Comparison of ENCODE assay signal across 17 cellular contexts in the genomic region with DNA sequence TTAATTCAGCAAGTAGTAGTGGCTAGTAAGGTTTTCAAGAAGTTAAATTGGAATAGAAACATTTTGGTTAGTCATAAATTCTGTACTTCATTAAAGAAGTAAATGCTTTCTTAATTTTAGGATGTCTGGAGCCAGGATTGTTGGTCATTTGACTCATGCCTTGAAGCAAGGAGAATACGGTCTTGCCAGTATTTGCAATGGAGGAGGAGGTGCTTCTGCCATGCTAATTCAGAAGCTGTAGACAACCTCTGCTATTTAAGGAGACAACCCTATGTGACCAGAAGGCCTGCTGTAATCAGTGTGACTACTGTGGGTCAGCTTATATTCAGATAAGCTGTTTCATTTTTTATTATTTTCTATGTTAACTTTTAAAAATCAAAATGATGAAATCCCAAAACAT. TPM values are rescaled to one million over a fixed set of nuclear protein-coding genes. Genes with fewer than 3 reads are reported as not detected.
DNase-seq lines count a peak whose midpoint lies in the region; ATAC-seq and TF ChIP-seq lines count a peak whose summit lies in the region.
"Had no signal": no experiment of that assay in that cellular context is flagged by ENCODE, and none has a peak within 500 bp of the region (broad histone marks: within the 10 kb centered on the region; RNA-seq: fewer than 3 reads in every experiment).

No MANE protein-coding gene starts in this region.

- no peak overlapping the region for H2BK120ac ChIP-seq in mesenchymal stem cell (ENCODE audit: low read depth, low read length)

- H3K36me3 ChIP-seq in left ventricle myocardium inferior (peaks cover 98% of the 10 kb centered on the region), GM23248 (ENCODE audit: low read depth) (peaks cover 44% of the 10 kb centered on the region), mesenchymal stem cell (ENCODE audit: control insufficient read depth in 1 of 2, insufficient read depth in 2 of 2, low read depth in 1 of 2, low read length in 2 of 2) (peaks cover 27 to 95% of the 10 kb centered on the region in 2 experiments)

- H3K18ac ChIP-seq in mesenchymal stem cell (ENCODE audit: low read depth in 1 of 2, low read length in 2 of 2), result no peak overlapping the region

- H3K27ac ChIP-seq in left ventricle myocardium inferior (replicated peaks), result peak overlapping the region; percentile 45
- no peak overlapping the region for H3K27ac ChIP-seq in right cardiac atrium (ENCODE audit: low read length)
- H3K27ac ChIP-seq in GM23248, result no peak overlapping the region
- no peak overlapping the region for H3K27ac ChIP-seq in mesenchymal stem cell (ENCODE audit: low read length, poor library complexity, severe bottlenecking)
- H3K27ac ChIP-seq: BLaER1 treated with 17β-estradiol and CSF1 and Interleukin-3, amounts not matched to agents 10 nM and 100 nM; Peyer's patch had no signal

- H2BK12ac ChIP-seq in mesenchymal stem cell (ENCODE audit: low read length in 2 of 2), result no peak overlapping the region

- no peak overlapping the region for H2BK5ac ChIP-seq in mesenchymal stem cell (ENCODE audit: low read depth, low read length, poor library complexity, severe bottlenecking)

- H3K4ac ChIP-seq in mesenchymal stem cell (ENCODE audit: low read depth in 1 of 2, low read length in 2 of 2), result no peak overlapping the region

- in situ Hi-C loops in GM23248 (cut with MboI), result no loop called here

- 71% methylated on average over 1 of the region's 1 CpG for WGBS in right cardiac atrium
- 31 to 50% methylated on average over 1 of the region's 1 CpG for WGBS in GM23248 (ENCODE audit: low coverage in 1 of 2, low lambda C conversion rate in 2 of 2, missing lambda C conversion rate in 2 of 2), 2 experiments
- WGBS in mesenchymal stem cell, result 91% methylated on average over 1 of the region's 1 CpG

- H3K23ac ChIP-seq in mesenchymal stem cell (ENCODE audit: low read length in 2 of 2), result no peak overlapping the region

- no peaks in the 10 kb centered on the region for H3K27me3 ChIP-seq in left ventricle myocardium inferior (ENCODE audit: low read depth)
- H3K27me3 ChIP-seq in right cardiac atrium (ENCODE audit: control insufficient read depth, insufficient read depth), result no peaks in the 10 kb centered on the region
- H3K27me3 ChIP-seq in GM23248 (replicated peaks; ENCODE audit: insufficient read depth), result no peaks in the 10 kb centered on the region
- H3K27me3 ChIP-seq in mesenchymal stem cell (ENCODE audit: control insufficient read depth in 1 of 2, insufficient read depth in 1 of 2, low read length in 2 of 2), result no peaks in the 10 kb centered on the region
- H3K27me3 ChIP-seq: BLaER1 treated with 17β-estradiol and CSF1 and Interleukin-3, amounts not matched to agents 10 nM and 100 nM; Peyer's patch had no signal

- TF ChIP-seq CTCF in left ventricle myocardium inferior (IDR thresholded peaks at IDR 0.05; ENCODE audit: borderline replicate concordance), result no peak

- no peak overlapping the region for H2BK15ac ChIP-seq in mesenchymal stem cell (ENCODE audit: low read depth, poor library complexity, severe bottlenecking)

- DNase-seq in left ventricle myocardium inferior, result no peak
- no peak for DNase-seq in right cardiac atrium
- DNase-seq in GM23248, result peak; percentile 29
- DNase-seq in fibroblast of gingiva (ENCODE audit: low read depth), result peak; percentile 21
- no peak for DNase-seq in mesenchymal stem cell
- DNase-seq: DMS53, EL, GF-D8, NCI-H1105 treated with DMSO at 0.1 percent for 48 hours, NCI-H2029 treated with DMSO at 0.1 percent for 48 hours, NCI-H345, NCI-H524, NCI-H82, Peyer's patch had no signal

- H3K79me1 ChIP-seq in mesenchymal stem cell (replicated peaks; ENCODE audit: low read length, poor library complexity, severe bottlenecking), result peaks cover 16% of the 10 kb centered on the region

- H3F3A ChIP-seq in GM23248 (ENCODE audit: insufficient read depth), result 0 out of 2 replicates have a peak, but pooled peaks cover 4% of the 10 kb centered on the region

- intact Hi-C loops in left ventricle myocardium inferior (cut with micrococcal nuclease) (no loop called here), right cardiac atrium (cut with DNase I) (no loop called here)

- H3K4me2 ChIP-seq in GM23248 (ENCODE audit: unreplicated experiment) (no peak overlapping the region), mesenchymal stem cell (ENCODE audit: low read length, poor library complexity, severe bottlenecking) (no peak overlapping the region)
- H3K4me2 ChIP-seq: BLaER1 treated with 17β-estradiol and CSF1 and Interleukin-3, amounts not matched to agents 10 nM and 100 nM had no signal

- no peak overlapping the region for H4K91ac ChIP-seq in mesenchymal stem cell (ENCODE audit: low read length)

- H3K9me2 ChIP-seq in GM23248 (ENCODE audit: insufficient read depth), result no peaks in the 10 kb centered on the region

- H2AK5ac ChIP-seq in mesenchymal stem cell (ENCODE audit: low read length, severe bottlenecking), result no peak overlapping the region

- no peak overlapping the region for H2AFZ ChIP-seq in GM23248
- no peak overlapping the region for H2AFZ ChIP-seq in mesenchymal stem cell (ENCODE audit: low read depth, low read length)

- H3K14ac ChIP-seq in mesenchymal stem cell (ENCODE audit: low read length in 2 of 2), result no peak overlapping the region

- no peak overlapping the region for H3K9ac ChIP-seq in GM23248
- no peak overlapping the region for H3K9ac ChIP-seq in mesenchymal stem cell (ENCODE audit: low read length)
- H3K9ac ChIP-seq: BLaER1 treated with 17β-estradiol and CSF1 and Interleukin-3, amounts not matched to agents 10 nM and 100 nM had no signal

- no peak overlapping the region for H4K8ac ChIP-seq in mesenchymal stem cell (ENCODE audit: low read length)

- no peaks in the 10 kb centered on the region for H3K79me2 ChIP-seq in GM23248 (ENCODE audit: insufficient read depth)

- no peak for ATAC-seq in right cardiac atrium
- ATAC-seq in GM21447 (IDR thresholded peaks at IDR 0.05; ENCODE audit: unreplicated experiment), result no peak
- ATAC-seq in HG03520 (IDR thresholded peaks at IDR 0.05; ENCODE audit: unreplicated experiment), result no peak

- no peaks in the 10 kb centered on the region for H4K20me1 ChIP-seq in GM23248 (ENCODE audit: insufficient read depth)
- H4K20me1 ChIP-seq: BLaER1 treated with 17β-estradiol and CSF1 and Interleukin-3, amounts not matched to agents 10 nM and 100 nM had no signal

- H3K4me1 ChIP-seq in left ventricle myocardium inferior (peaks cover 18% of the 10 kb centered on the region), right cardiac atrium (ENCODE audit: control insufficient read depth, insufficient read depth, low read length) (no peaks in the 10 kb centered on the region), GM23248 (ENCODE audit: insufficient read depth) (0 out of 2 replicates have a peak, but pooled peaks cover 5% of the 10 kb centered on the region), mesenchymal stem cell (ENCODE audit: control insufficient read depth, insufficient read depth, low read depth, low read length) (no peaks in the 10 kb centered on the region)
- H3K4me1 ChIP-seq: BLaER1 treated with 17β-estradiol and CSF1 and Interleukin-3, amounts not matched to agents 10 nM and 100 nM; Peyer's patch had no signal

- H3K4me3 ChIP-seq in left ventricle myocardium inferior (no peak overlapping the region), right cardiac atrium (ENCODE audit: low read length) (no peak overlapping the region), GM23248 (no peak overlapping the region), mesenchymal stem cell (ENCODE audit: insufficient read depth in 1 of 2, low read depth in 1 of 2, low read length in 2 of 2) (no peak overlapping the region)
- H3K4me3 ChIP-seq: BLaER1 treated with 17β-estradiol and CSF1 and Interleukin-3, amounts not matched to agents 10 nM and 100 nM; Peyer's patch had no signal

- H3K9me3 ChIP-seq in left ventricle myocardium inferior (replicated peaks), result no peaks in the 10 kb centered on the region
- H3K9me3 ChIP-seq in right cardiac atrium (ENCODE audit: control insufficient read depth, low read length), result no peaks in the 10 kb centered on the region
- no peaks in the 10 kb centered on the region for H3K9me3 ChIP-seq in GM23248 (ENCODE audit: low read depth)
- no peaks in the 10 kb centered on the region for H3K9me3 ChIP-seq in mesenchymal stem cell (ENCODE audit: control insufficient read depth, low read length)
- H3K9me3 ChIP-seq: BLaER1 treated with 17β-estradiol and CSF1 and Interleukin-3, amounts not matched to agents 10 nM and 100 nM; Peyer's patch had no signal

RNA-seq across cellular contexts. Expression of a gene that starts 25.8 kb away (rescaled TPM):
- total RNA-seq in left ventricle myocardium inferior (404 TPM), right cardiac atrium (100 to 1,000 TPM; 128 to 198 (median 164) TPM)
- polyA plus RNA-seq in right cardiac atrium (196 TPM), GM23248 (2016; fragmentation: Nextera tagmentation; extraction: Ambion mirVana) (53.0 and 56.5 TPM in 2 replicates)
- total RNA-seq in GM23248 (2014; rRNA removed; shearing (Covaris generic)), result 85.6 and 108 TPM in 2 replicates
- 45.7 TPM for polyA plus RNA-seq in mesenchymal stem cell (2013, experiment 1 of 2)
- polyA plus RNA-seq in mesenchymal stem cell (2013, experiment 2 of 2), result 47.4 TPM

Comparison
In these comparisons a context has a peak if more than half of its experiments do, and no peak if none do; other contexts are left out.
1. DNase-seq: peak in GM23248 (single experiment) and fibroblast of gingiva (single experiment); none in left ventricle myocardium inferior (single experiment), right cardiac atrium (0 of 3) and mesenchymal stem cell (single experiment).